ENCODE assay signal across 15 cellular contexts in the genomic region with DNA sequence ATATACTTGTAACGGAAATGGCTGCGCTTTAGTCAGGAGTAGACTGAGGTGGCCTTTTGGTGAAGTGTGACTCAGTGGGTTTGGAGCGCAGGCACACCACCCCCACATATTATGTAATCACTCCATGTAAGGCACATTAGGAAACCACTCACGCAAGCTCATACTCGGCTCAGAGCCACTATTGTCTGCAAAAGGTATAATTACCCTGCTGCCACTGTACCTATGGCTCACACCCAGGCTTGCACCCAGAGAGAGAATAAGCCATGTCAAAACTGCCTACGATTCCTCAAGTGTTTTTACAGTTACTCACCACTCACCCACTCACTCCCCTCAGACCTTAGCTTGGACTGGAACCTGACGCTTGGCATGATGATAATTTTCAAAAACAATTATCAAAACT.
DNase-seq lines count a peak whose midpoint lies in the region; ATAC-seq and TF ChIP-seq lines count a peak whose summit lies in the region.
"Had no signal": no experiment of that assay in that cellular context is flagged by ENCODE, and none has a peak within 500 bp of the region (broad histone marks: within the 10 kb centered on the region; RNA-seq: fewer than 3 reads in every experiment).

No MANE protein-coding gene starts in this region.

- H3K9me3 Mint-ChIP-seq in stimulated activated naive CD8-positive, alpha-beta T cell treated with anti-CD3 and anti-CD28 coated beads, Interleukin-15, amount 100 ng/mL, for 72 hours, result no peaks in the 10 kb centered on the region
- H3K9me3 Mint-ChIP-seq: activated T-cell treated with anti-CD3 and anti-CD28 coated beads, Interleukin-2, amount 50 U/mL, for 72 hours; stimulated activated effector memory CD8-positive, alpha-beta T cell treated with anti-CD3 and anti-CD28 coated beads, Interleukin-12 subunit alpha, Interleukin-12 subunit beta, amount 100 ng/mL, for 72 hours had no signal

- no peak for ATAC-seq in stimulated activated naive CD8-positive, alpha-beta T cell treated with anti-CD3 and anti-CD28 coated beads, Interleukin-15, amount 100 ng/mL, for 72 hours
- ATAC-seq: activated T-cell treated with anti-CD3 and anti-CD28 coated beads, Interleukin-2, amount 50 U/mL, for 72 hours; stimulated activated effector memory CD8-positive, alpha-beta T cell treated with anti-CD3 and anti-CD28 coated beads, Interleukin-12 subunit alpha, Interleukin-12 subunit beta, amount 100 ng/mL, for 72 hours had no signal

- H3K27me3 ChIP-seq in skeletal muscle satellite cell (ENCODE audit: control insufficient read depth, insufficient read depth, low read length), result no peaks in the 10 kb centered on the region
- H3K27me3 ChIP-seq: cardiac muscle cell had no signal

- no peak overlapping the region for H3K27ac Mint-ChIP-seq in stimulated activated naive CD8-positive, alpha-beta T cell treated with anti-CD3 and anti-CD28 coated beads, Interleukin-15, amount 100 ng/mL, for 72 hours
- H3K27ac Mint-ChIP-seq: activated T-cell treated with anti-CD3 and anti-CD28 coated beads, Interleukin-2, amount 50 U/mL, for 72 hours; stimulated activated effector memory CD8-positive, alpha-beta T cell treated with anti-CD3 and anti-CD28 coated beads, Interleukin-12 subunit alpha, Interleukin-12 subunit beta, amount 100 ng/mL, for 72 hours had no signal

- in situ Hi-C loops in ACHN (cut with HindIII; ENCODE audit: low pct_ligation_motif_present, low pct_unique_long_range_greater_than_20kb, low sequenced_read_pairs), result no loop called here

- H3K4me2 ChIP-seq in skeletal muscle satellite cell (ENCODE audit: low read length), result peak overlapping the region; percentile 17

- POLR2A ChIA-PET in RWPE1 (lab: Yijun Ruan, JAX; ENCODE audit: low non-redundant PET), result no interaction called here

- H3K4me3 ChIP-seq in fibroblast of pulmonary artery (replicated peaks; ENCODE audit: low read depth, low read length), result no peak overlapping the region
- H3K4me3 ChIP-seq in skeletal muscle satellite cell (ENCODE audit: low read length), result no peak overlapping the region
- H3K4me3 ChIP-seq: cardiac muscle cell, left ventricle myocardium inferior, SK-N-MC had no signal

- H3K4me3 Mint-ChIP-seq in stimulated activated naive CD8-positive, alpha-beta T cell treated with anti-CD3 and anti-CD28 coated beads, Interleukin-15, amount 100 ng/mL, for 72 hours, result no peak overlapping the region
- H3K4me3 Mint-ChIP-seq: activated T-cell treated with anti-CD3 and anti-CD28 coated beads, Interleukin-2, amount 50 U/mL, for 72 hours; stimulated activated effector memory CD8-positive, alpha-beta T cell treated with anti-CD3 and anti-CD28 coated beads, Interleukin-12 subunit alpha, Interleukin-12 subunit beta, amount 100 ng/mL, for 72 hours had no signal

- peak overlapping the region; percentile 53; the same call in 1 of the 2 replicates for H3K27ac ChIP-seq in RWPE1
- H3K27ac ChIP-seq: cardiac muscle cell, left ventricle myocardium inferior, SK-N-MC had no signal

- DNase-seq in HCEC 1CT, result peak; percentile 79
- peak; percentile 82 for DNase-seq in RWPE1 (ENCODE audit: low spot score)
- DNase-seq in fibroblast of pulmonary artery (ENCODE audit: low read depth), result peak; percentile 97
- no peak for DNase-seq in NCI-H2081 (lab: John Stamatoyannopoulos, UW)
- no peak for DNase-seq in ACHN
- DNase-seq in stimulated activated naive CD8-positive, alpha-beta T cell treated with anti-CD3 and anti-CD28 coated beads, Interleukin-15, amount 100 ng/mL, for 72 hours, result no peak
- DNase-seq: activated CD4-positive, alpha-beta T cell treated with anti-CD3 and anti-CD28 coated beads for 1 hour; activated T-cell treated with anti-CD3 and anti-CD28 coated beads, Interleukin-2, amount 50 U/mL, for 72 hours; left ventricle myocardium inferior; NCI-H524; stimulated activated CD4-positive, alpha-beta T cell treated with anti-CD3 and anti-CD28 coated beads, Interleukin-1b, Interleukin-23, amount 100 ng/mL, for 48 hours had no signal

- H3K4me1 ChIP-seq in skeletal muscle satellite cell (ENCODE audit: control insufficient read depth, insufficient read depth, low read length), result peaks cover 22% of the 10 kb centered on the region
- H3K4me1 ChIP-seq: left ventricle myocardium inferior had no signal

- TF ChIP-seq CTCF in RWPE1 (conservative IDR thresholded peaks at IDR 0.05; ENCODE audit: low read depth) (no peak), fibroblast of pulmonary artery (IDR thresholded peaks at IDR 0.05; ENCODE audit: low read length, missing control alignments) (no peak)

- no peaks in the 10 kb centered on the region for H3K9me3 ChIP-seq in skeletal muscle satellite cell (replicated peaks; ENCODE audit: low read length)
- H3K9me3 ChIP-seq: left ventricle myocardium inferior had no signal

- H3K36me3 ChIP-seq in skeletal muscle satellite cell (ENCODE audit: insufficient read depth, low read length), result no peaks in the 10 kb centered on the region
- H3K36me3 ChIP-seq: cardiac muscle cell, left ventricle myocardium inferior had no signal

- H3K4me1 Mint-ChIP-seq in stimulated activated naive CD8-positive, alpha-beta T cell treated with anti-CD3 and anti-CD28 coated beads, Interleukin-15, amount 100 ng/mL, for 72 hours, result no peaks in the 10 kb centered on the region
- H3K4me1 Mint-ChIP-seq: stimulated activated effector memory CD8-positive, alpha-beta T cell treated with anti-CD3 and anti-CD28 coated beads, Interleukin-12 subunit alpha, Interleukin-12 subunit beta, amount 100 ng/mL, for 72 hours had no signal

- no peaks in the 10 kb centered on the region for H3K27me3 Mint-ChIP-seq in stimulated activated naive CD8-positive, alpha-beta T cell treated with anti-CD3 and anti-CD28 coated beads, Interleukin-15, amount 100 ng/mL, for 72 hours

- CTCF ChIA-PET in RWPE1 (lab: Yijun Ruan, JAX), result interaction anchor here (0.7 kb wide), 1 partner anchor 46 kb away, joined by 3 read pairs; no protein-coding TSS in a partner anchor

- H3K9ac ChIP-seq in skeletal muscle satellite cell (ENCODE audit: low read depth, low read length), result peak overlapping the region; percentile 23

Comparison
In these comparisons a context has a peak if more than half of its experiments do, and no peak if none do; other contexts are left out.
1. DNase-seq: peak in HCEC 1CT (single experiment), RWPE1 (single experiment) and fibroblast of pulmonary artery (single experiment); none in NCI-H2081 (0 of 2), ACHN (single experiment) and stimulated activated naive CD8-positive, alpha-beta T cell treated with anti-CD3 and anti-CD28 coated beads, Interleukin-15, amount 100 ng/mL, for 72 hours (0 of 2).